ENCODE assay signal across 8 cellular contexts in the genomic region with DNA sequence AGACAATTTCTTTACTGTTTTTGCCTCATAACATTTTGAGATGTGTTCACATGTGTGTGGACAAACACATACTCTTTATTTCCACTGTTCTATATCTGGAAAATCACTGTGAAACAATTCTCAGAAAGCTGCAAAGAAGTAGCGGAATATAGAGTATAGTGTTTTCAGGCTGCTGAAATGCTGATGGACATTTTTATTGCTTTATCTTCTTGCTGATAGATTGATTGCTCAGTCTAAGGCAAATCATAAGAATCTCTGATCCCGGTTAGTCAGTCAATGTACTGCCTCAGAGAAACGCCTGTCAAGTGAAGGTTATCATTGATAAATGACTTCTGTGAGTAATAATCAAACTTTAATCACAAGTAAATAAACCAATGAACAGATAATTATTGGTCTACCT.
"Had no signal": no experiment of that assay in that cellular context is flagged by ENCODE, and none has a peak within 500 bp of the region (broad histone marks: within the 10 kb centered on the region; RNA-seq: fewer than 3 reads in every experiment).

No MANE protein-coding gene starts in this region.

- H3K4me3 ChIP-seq: GM12878 had no signal

- ATAC-seq: GM12878 had no signal

- DNase-seq: GDM1, GF-D8 had no signal

- FAIRE-seq: G401.6, GM12878, GM12891, GM12892, GM18507, GM19239 had no signal
